15 cellular contexts compared by ENCODE assay signal in the genomic region with DNA sequence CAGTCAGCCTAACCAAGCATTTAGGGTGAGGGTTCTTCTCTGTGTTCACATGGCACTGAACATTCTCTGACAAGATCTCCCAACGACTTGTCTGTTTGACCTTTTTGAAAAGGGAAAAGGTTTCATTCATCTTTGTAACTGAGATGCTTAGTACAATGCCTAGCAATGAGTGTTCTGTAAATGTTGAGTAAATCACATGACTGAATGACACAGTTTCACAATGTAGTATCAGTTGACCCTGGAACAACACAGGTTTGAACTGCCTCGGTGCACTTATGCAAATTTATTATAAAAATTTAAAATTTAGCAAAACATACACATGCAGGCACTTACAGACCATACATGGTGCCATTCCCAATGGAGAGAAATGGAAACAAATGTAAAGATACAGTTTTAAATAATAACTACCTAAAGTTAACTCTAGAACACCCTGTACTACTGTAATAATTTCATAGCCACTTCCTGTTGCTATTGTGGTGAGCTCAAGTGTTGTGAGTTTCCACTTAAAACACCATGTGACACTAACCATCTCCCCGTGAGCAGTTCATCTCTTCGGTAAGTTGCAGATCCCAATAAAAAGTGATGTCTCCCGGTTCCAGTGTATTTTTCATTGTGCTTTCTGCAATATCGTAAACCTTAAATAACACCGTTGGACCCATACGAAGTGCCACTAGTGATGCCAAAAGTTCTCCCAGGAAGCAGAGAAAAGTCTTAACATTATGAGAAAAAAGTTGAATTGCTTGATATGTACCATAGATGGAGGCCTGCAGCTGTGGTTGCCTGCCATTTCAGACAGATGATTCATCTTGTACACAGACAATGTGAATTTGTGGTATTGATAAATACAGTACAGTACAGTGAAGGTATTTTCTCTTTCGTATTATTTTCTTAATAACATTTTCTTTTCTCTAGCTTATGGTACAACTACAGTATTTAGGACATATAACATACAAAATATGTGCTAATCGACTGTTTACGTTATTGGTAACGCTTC. TPM values are rescaled to one million over a fixed set of nuclear protein-coding genes. Genes with fewer than 3 reads are reported as not detected.
A peak's percentile ranks its signal among the peaks of the same experiment; 100 is the strongest.
DNase-seq lines count a peak whose midpoint lies in the region; ATAC-seq and TF ChIP-seq lines count a peak whose summit lies in the region.
"Had no signal": no experiment of that assay in that cellular context is flagged by ENCODE, and none has a peak within 500 bp of the region (broad histone marks: within the 10 kb centered on the region; RNA-seq: fewer than 3 reads in every experiment).

No MANE protein-coding gene starts in this region.

- no peaks in the 10 kb centered on the region for H3K36me3 ChIP-seq in GM23248 (ENCODE audit: low read depth)

- intact Hi-C loops in left ventricle myocardium superior (cut with micrococcal nuclease): no loop called here

- H3K4me2 ChIP-seq in GM23248 (ENCODE audit: unreplicated experiment): no peak overlapping the region

- H3K9ac ChIP-seq in GM23248: no peak overlapping the region

- H4K20me1 ChIP-seq in GM23248 (ENCODE audit: insufficient read depth): no peaks in the 10 kb centered on the region

- H3K9me2 ChIP-seq in GM23248 (ENCODE audit: insufficient read depth): no peaks in the 10 kb centered on the region

- no peak for TF ChIP-seq CTCF in choroid plexus epithelial cell (conservative IDR thresholded peaks at IDR 0.05; ENCODE audit: low read depth, low read length)

- H3K4me3 ChIP-seq in GM23248 (no peak overlapping the region), choroid plexus epithelial cell (ENCODE audit: low read depth, low read length) (no peak overlapping the region)

- H3K27ac ChIP-seq in GM23248: no peak overlapping the region

- WGBS in GM23248 (ENCODE audit: low coverage in 1 of 2, low lambda C conversion rate in 2 of 2, missing lambda C conversion rate in 2 of 2), 2 experiments: 59 to 60% methylated on average over 12 of the region's 12 CpGs

- H3K4me1 ChIP-seq in GM23248 (ENCODE audit: insufficient read depth): no peaks in the 10 kb centered on the region

- no peak for ATAC-seq in left ventricle myocardium superior
- ATAC-seq: activated CD8-positive, alpha-beta T cell treated with anti-CD3 and anti-CD28 coated beads, Interleukin-2, amount 10 ng/mL, durations not matched to agents 7 days and 5 days; activated naive CD8-positive, alpha-beta T cell treated with anti-CD3 and anti-CD28 coated beads, Interleukin-2, amount 50 U/mL, for 24 hours; left lobe of liver had no signal

- H3F3A ChIP-seq in GM23248 (ENCODE audit: insufficient read depth): no peaks in the 10 kb centered on the region

- H2AFZ ChIP-seq in GM23248: no peak overlapping the region

- in situ Hi-C loops in GM23248 (cut with MboI): no loop called here

- no peaks in the 10 kb centered on the region for H3K79me2 ChIP-seq in GM23248 (ENCODE audit: insufficient read depth)

- DNase-seq in ELR (ENCODE audit: low read depth): peak; percentile 54
- DNase-seq in GM23248: peak; percentile 20
- DNase-seq in NCI-H2029 treated with DMSO at 0.1 percent for 48 hours (lab: John Stamatoyannopoulos, UW): peak; percentile 37
- DNase-seq in choroid plexus epithelial cell (ENCODE audit: low read depth): peak; percentile 1
- no peak for DNase-seq in left ventricle myocardium superior
- no peak for DNase-seq in epidermal melanocyte (ENCODE audit: insufficient read length, low spot score)
- no peak for DNase-seq in activated T-cell treated with anti-CD3 and anti-CD28 coated beads for 4 hours
- DNase-seq in SHP77 treated with DMSO at 0.1 percent for 48 hours (lab: John Stamatoyannopoulos, UW): no peak
- DNase-seq: activated CD8-positive, alpha-beta T cell treated with anti-CD3 and anti-CD28 coated beads, Interleukin-2, amount 10 ng/mL, durations not matched to agents 7 days and 5 days; activated naive CD8-positive, alpha-beta T cell treated with anti-CD3 and anti-CD28 coated beads, Interleukin-2, amount 50 U/mL, for 24 hours; Calu3; foreskin fibroblast; small intestine had no signal

- no peaks in the 10 kb centered on the region for H3K9me3 ChIP-seq in GM23248 (ENCODE audit: low read depth)

- no peaks in the 10 kb centered on the region for H3K27me3 ChIP-seq in GM23248 (replicated peaks; ENCODE audit: insufficient read depth)

RNA-seq across cellular contexts. Expression of a gene that starts 33.9 kb away (rescaled TPM):
- not detected in 2 replicates for total RNA-seq in GM23248 (2014; rRNA removed; shearing (Covaris generic))
- polyA plus RNA-seq in GM23248 (2016; fragmentation: Nextera tagmentation; extraction: Ambion mirVana): not detected in 2 replicates
- not detected for total RNA-seq in left ventricle myocardium superior
- total RNA-seq: activated CD8-positive, alpha-beta T cell treated with anti-CD3 and anti-CD28 coated beads, Interleukin-2, amount 10 ng/mL, durations not matched to agents 7 days and 5 days; activated T-helper 1 cell treated with anti-CD3 and anti-CD28 coated beads, Interleukin-12 subunit alpha, Interleukin-12 subunit beta, Interleukin-2, Interleukin-4 antibody, amounts not matched to agents 30 ng/mL and 10 ng/mL and 1 ng/mL, durations not matched to agents 14 hours and 24 hours and 36 hours; Calu3; left lobe of liver had no signal

Comparison
In these comparisons a context has a peak if more than half of its experiments do, and no peak if none do; other contexts are left out.
1. DNase-seq: peak in ELR (single experiment), GM23248 (single experiment), NCI-H2029 treated with DMSO at 0.1 percent for 48 hours (single experiment) and choroid plexus epithelial cell (single experiment); none in left ventricle myocardium superior (single experiment), epidermal melanocyte (single experiment), activated T-cell treated with anti-CD3 and anti-CD28 coated beads for 4 hours (single experiment) and SHP77 treated with DMSO at 0.1 percent for 48 hours (single experiment).